ENCODE assay signal across 12 cellular contexts in genomic region chr22:17265649-17266248, GRCh38. TPM values are rescaled to one million over a fixed set of nuclear protein-coding genes. Genes with fewer than 3 reads are reported as not detected.
A peak's percentile ranks its signal among the peaks of the same experiment; 100 is the strongest.
DNase-seq lines count a peak whose midpoint lies in the region; ATAC-seq and TF ChIP-seq lines count a peak whose summit lies in the region.
"Had no signal": no experiment of that assay in that cellular context is flagged by ENCODE, and none has a peak within 500 bp of the region (broad histone marks: within the 10 kb centered on the region; RNA-seq: fewer than 3 reads in every experiment).

No MANE protein-coding gene starts in this region.

- peaks cover 0 to 27% (median 4%) of the 10 kb centered on the region in 4 donors for H3K4me1 Mint-ChIP-seq in CD4-positive, CD25-positive, alpha-beta regulatory T cell
- peaks cover 68% of the 10 kb centered on the region for H3K4me1 Mint-ChIP-seq in glutamatergic neuron (ENCODE audit: low read depth, unreplicated experiment)

- H3K27me3 ChIP-seq in CD4-positive, CD25-positive, alpha-beta regulatory T cell (ENCODE audit: control insufficient read depth, insufficient read depth, low read length), result no peaks in the 10 kb centered on the region
- H3K27me3 ChIP-seq in HUES64 (ENCODE audit: insufficient read depth, low read length), result no peaks in the 10 kb centered on the region
- no peaks in the 10 kb centered on the region for H3K27me3 ChIP-seq in neuron (ENCODE audit: insufficient read depth, low read length)

- H3K4me1 ChIP-seq in CD4-positive, CD25-positive, alpha-beta regulatory T cell (ENCODE audit: control insufficient read depth, insufficient read depth, low read length, poor library complexity, severe bottlenecking), result peaks cover 19% of the 10 kb centered on the region
- peaks cover 68% of the 10 kb centered on the region for H3K4me1 ChIP-seq in HUES64 (ENCODE audit: insufficient read depth, low read length)
- H3K4me1 ChIP-seq in neuron (ENCODE audit: insufficient read depth, low read length), result peaks cover 42% of the 10 kb centered on the region

- H3K4me3 Mint-ChIP-seq in CD4-positive, CD25-positive, alpha-beta regulatory T cell, result no peak overlapping the region
- H3K4me3 Mint-ChIP-seq in glutamatergic neuron (ENCODE audit: unreplicated experiment), result peak overlapping the region; percentile 93

- 53% methylated on average over 9 of the region's 10 CpGs for WGBS in HUES64

- no peak overlapping the region for H3K27ac ChIP-seq in CD4-positive, CD25-positive, alpha-beta regulatory T cell (ENCODE audit: insufficient read depth, low read length, poor library complexity, severe bottlenecking)
- peak overlapping the region; percentile 95 for H3K27ac ChIP-seq in HUES64 (ENCODE audit: low read depth, low read length)
- H3K27ac ChIP-seq: esophagus squamous epithelium, KMS-11 had no signal

- peak overlapping the region; percentile 59 for H3K9ac ChIP-seq in HUES64 (ENCODE audit: low read depth, low read length)
- H3K9ac ChIP-seq: KMS-11 had no signal

- no peak overlapping the region for H3K4me3 ChIP-seq in CD4-positive, CD25-positive, alpha-beta regulatory T cell (ENCODE audit: low read depth, low read length)
- H3K4me3 ChIP-seq in HUES64 (ENCODE audit: low read length), result peak overlapping the region; percentile 43
- peak overlapping the region; percentile 30 for H3K4me3 ChIP-seq in neuron (ENCODE audit: low read length)
- H3K4me3 ChIP-seq: esophagus squamous epithelium had no signal

- no peak for DNase-seq in CD4-positive, CD25-positive, alpha-beta regulatory T cell
- DNase-seq in glutamatergic neuron, result no peak
- DNase-seq in germinal center (ENCODE audit: low spot score), result no peak
- DNase-seq in GDM1 (lab: John Stamatoyannopoulos, UW), result no peak
- no peak for DNase-seq in NCI-H2196 (lab: John Stamatoyannopoulos, UW; ENCODE audit: unreplicated experiment)
- DNase-seq in anterior cingulate cortex (lab: John Stamatoyannopoulos, UW), result no peak
- DNase-seq: esophagus squamous epithelium; stimulated activated naive CD8-positive, alpha-beta T cell treated with anti-CD3 and anti-CD28 coated beads, Interleukin-15, Interleukin-2, amounts not matched to agents 100 U/mL and 50 U/mL, for 24 hours had no signal

- H3K9me3 Mint-ChIP-seq in CD4-positive, CD25-positive, alpha-beta regulatory T cell, result no peaks in the 10 kb centered on the region
- peaks cover 38% of the 10 kb centered on the region for H3K9me3 Mint-ChIP-seq in glutamatergic neuron (ENCODE audit: unreplicated experiment)
- H3K9me3 Mint-ChIP-seq: activated naive CD4-positive, alpha-beta T cell treated with anti-CD3 and anti-CD28 coated beads, Interleukin-2, amount 50 U/mL, for 72 hours had no signal

- H3K9me3 ChIP-seq in CD4-positive, CD25-positive, alpha-beta regulatory T cell (ENCODE audit: control insufficient read depth in 2 of 2, low read length in 2 of 2), result no peaks in the 10 kb centered on the region
- H3K9me3 ChIP-seq in HUES64 (ENCODE audit: insufficient read depth, low read depth, low read length), result no peaks in the 10 kb centered on the region
- no peaks in the 10 kb centered on the region for H3K9me3 ChIP-seq in neuron (ENCODE audit: low read length)
- H3K9me3 ChIP-seq: esophagus squamous epithelium had no signal

- no peaks in the 10 kb centered on the region for H3K36me3 ChIP-seq in CD4-positive, CD25-positive, alpha-beta regulatory T cell (ENCODE audit: control insufficient read depth, insufficient read depth, low read length)
- H3K36me3 ChIP-seq in HUES64 (ENCODE audit: insufficient read depth, low read length) (no peaks in the 10 kb centered on the region), neuron (ENCODE audit: insufficient read depth, low read length) (no peaks in the 10 kb centered on the region)
- H3K36me3 ChIP-seq: esophagus squamous epithelium had no signal

- H2AFZ ChIP-seq in neuron (ENCODE audit: low read depth, low read length), result no peak overlapping the region

- H3K27ac Mint-ChIP-seq in CD4-positive, CD25-positive, alpha-beta regulatory T cell, result peak overlapping the region; percentile 69 to 84 (median 73)
- H3K27ac Mint-ChIP-seq in glutamatergic neuron (ENCODE audit: unreplicated experiment), result peak overlapping the region; percentile 99

- ATAC-seq in CD4-positive, CD25-positive, alpha-beta regulatory T cell (ENCODE audit: low read depth in 2 of 2), result no peak
- ATAC-seq: stimulated activated naive CD8-positive, alpha-beta T cell treated with anti-CD3 and anti-CD28 coated beads, Interleukin-15, Interleukin-2, amounts not matched to agents 100 U/mL and 50 U/mL, for 24 hours had no signal

- H3K27me3 Mint-ChIP-seq in CD4-positive, CD25-positive, alpha-beta regulatory T cell, result no peaks in the 10 kb centered on the region
- peaks cover 44% of the 10 kb centered on the region for H3K27me3 Mint-ChIP-seq in glutamatergic neuron (ENCODE audit: unreplicated experiment)

- no peak for TF ChIP-seq CTCF in glutamatergic neuron (IDR thresholded peaks at IDR 0.05; ENCODE audit: partially characterized antibody, unreplicated experiment)

- no peaks in the 10 kb centered on the region for H3K36me3 Mint-ChIP-seq in CD4-positive, CD25-positive, alpha-beta regulatory T cell
- H3K36me3 Mint-ChIP-seq in glutamatergic neuron (ENCODE audit: unreplicated experiment), result no peaks in the 10 kb centered on the region
- H3K36me3 Mint-ChIP-seq: activated naive CD4-positive, alpha-beta T cell treated with anti-CD3 and anti-CD28 coated beads, Interleukin-2, amount 50 U/mL, for 72 hours had no signal

RNA-seq across cellular contexts. Expression of gene ADA2, which starts 46.5 kb away (rescaled TPM):
- 93.0 TPM for total RNA-seq in CD4-positive, CD25-positive, alpha-beta regulatory T cell
- polyA plus RNA-seq in CD4-positive, CD25-positive, alpha-beta regulatory T cell, result 10 to 100 TPM; 45.8 to 62.0 (median 54.2) TPM
- 11.8 TPM for polyA plus RNA-seq in HUES64 (2013, experiment 1 of 2)
- polyA plus RNA-seq in HUES64 (2013, experiment 2 of 2), result 13.6 TPM
- 49.7 TPM for total RNA-seq in glutamatergic neuron (ENCODE audit: unreplicated experiment)
